In genomic region chr18:44986933-44987332, GRCh38 we compare ENCODE assay signal across 13 cellular contexts.
"Had no signal": no experiment of that assay in that cellular context is flagged by ENCODE, and none has a peak within 500 bp of the region (broad histone marks: within the 10 kb centered on the region; RNA-seq: fewer than 3 reads in every experiment).

No MANE protein-coding gene starts in this region.

- H3K9me3 ChIP-seq: left lung had no signal

- H3K4me3 ChIP-seq: dorsolateral prefrontal cortex, heart right ventricle, left lung had no signal

- H3K4me1 ChIP-seq: heart right ventricle, left lung had no signal

- ATAC-seq: activated CD4-positive, CD25-positive, alpha-beta regulatory T cell treated with anti-CD3 and anti-CD28 coated beads, Interleukin-2, amount 50 U/mL, for 24 hours; heart right ventricle; left lung; stimulated activated naive CD8-positive, alpha-beta T cell treated with anti-CD3 and anti-CD28 coated beads, Interleukin-15, Interleukin-2, amounts not matched to agents 100 U/mL and 50 U/mL, for 24 hours; T-helper 17 cell had no signal

- DNase-seq: activated CD4-positive, alpha-beta T cell treated with anti-CD3 and anti-CD28 coated beads, Interleukin-2, amount 50 U/mL, for 4 hours; activated T-cell treated with anti-CD3 and anti-CD28 coated beads, Interleukin-2, amount 50 U/mL, for 1 hour; amygdala; brain microvascular endothelial cell; cerebellar nuclear complex; dorsolateral prefrontal cortex; heart right ventricle; left lung; stimulated activated CD4-positive, alpha-beta T cell treated with anti-CD3 and anti-CD28 coated beads, Interleukin-4, amount 100 ng/mL, for 1 hour; stimulated activated CD8-positive, alpha-beta memory T cell treated with anti-CD3 and anti-CD28 coated beads, Interleukin-4, amount 100 ng/mL, for 48 hours; stimulated activated naive CD8-positive, alpha-beta T cell treated with anti-CD3 and anti-CD28 coated beads, Interleukin-15, Interleukin-2, amounts not matched to agents 100 U/mL and 50 U/mL, for 24 hours; T-helper 17 cell had no signal

- H3K27ac ChIP-seq: brain microvascular endothelial cell, dorsolateral prefrontal cortex, heart right ventricle, left lung had no signal

- H3K27me3 ChIP-seq: brain microvascular endothelial cell, dorsolateral prefrontal cortex, heart right ventricle, left lung had no signal

- H3K36me3 ChIP-seq: brain microvascular endothelial cell, heart right ventricle, left lung had no signal
